Comparison of ENCODE assay signal across 8 cellular contexts in the genomic region with DNA sequence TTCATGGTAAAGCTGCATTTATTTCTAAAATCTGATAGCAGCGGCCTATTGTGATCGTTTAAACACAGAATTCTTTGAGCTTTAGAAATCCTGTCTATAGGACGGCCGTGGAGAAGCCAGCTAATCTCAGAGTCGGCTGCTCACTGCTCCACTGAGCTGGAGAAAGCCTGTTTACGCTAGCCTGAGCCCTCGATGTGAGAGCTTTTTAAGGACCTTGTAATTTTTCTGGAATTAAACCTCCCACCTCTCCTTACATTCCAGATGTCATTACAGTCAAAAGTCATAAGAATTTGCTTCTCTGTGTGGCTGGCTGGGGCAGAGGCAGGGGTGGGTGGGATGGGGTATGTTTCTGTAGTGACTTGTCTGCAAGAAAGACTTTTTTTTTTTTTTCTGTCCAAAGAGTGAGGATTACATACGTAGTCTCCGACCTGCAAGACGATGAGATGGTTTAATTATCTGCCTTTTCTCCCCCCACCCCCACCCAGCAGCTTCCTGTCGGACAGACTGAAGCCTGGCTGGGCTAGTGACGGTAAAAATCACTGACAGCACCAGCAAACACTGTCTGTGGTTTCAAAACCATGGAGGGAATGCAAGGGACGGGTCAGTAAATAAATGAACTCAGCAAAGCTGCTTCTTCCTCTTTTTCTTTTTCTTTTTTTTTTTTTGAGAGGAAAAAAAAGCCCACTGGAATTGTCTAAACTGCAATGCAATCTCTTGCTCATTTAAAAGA. TPM values are rescaled to one million over a fixed set of nuclear protein-coding genes. Genes with fewer than 3 reads are reported as not detected.
DNase-seq lines count a peak whose midpoint lies in the region; ATAC-seq and TF ChIP-seq lines count a peak whose summit lies in the region.

No MANE protein-coding gene starts in this region.

- no peaks in the 10 kb centered on the region for H3K36me3 ChIP-seq in cardiac muscle cell

- intact Hi-C loops in Right ventricle myocardium superior (cut with DNase I) = no loop called here

- peaks cover 79% of the 10 kb centered on the region for H3K4me1 ChIP-seq in cardiac muscle cell (ENCODE audit: low read depth)

- H3K9me3 ChIP-seq in cardiac muscle cell (ENCODE audit: low read depth) = no peaks in the 10 kb centered on the region

- H3K4me3 ChIP-seq in cardiac muscle cell (no peak overlapping the region), WI38 (ENCODE audit: low read depth, low read length) (peak overlapping the region; percentile 39)

- DNase-seq in cardiac muscle cell (ENCODE audit: low read depth in 1 of 2, low spot score in 1 of 2) = peak in 1 of 2 donors; percentile 95
- DNase-seq in Right ventricle myocardium superior = no peak
- DNase-seq in iris pigment epithelial cell (ENCODE audit: low read depth) = peak; percentile 99
- DNase-seq in stromal cell of bone marrow (ENCODE audit: low read depth) = peak; percentile 58
- no peak for DNase-seq in 8988T
- DNase-seq in COLO829 (ENCODE audit: low spot score) = no peak

- no peak for ATAC-seq in Right ventricle myocardium superior (ENCODE audit: poor library complexity)
- no peak for ATAC-seq in GM21529 (IDR thresholded peaks at IDR 0.05; ENCODE audit: unreplicated experiment)

- TF ChIP-seq CTCF in cardiac muscle cell (IDR thresholded peaks at IDR 0.05; ENCODE audit: low read depth, low read length) (no peak), WI38 (IDR thresholded peaks at IDR 0.05; ENCODE audit: low read depth, low read length) (no peak)

- H3K27me3 ChIP-seq in cardiac muscle cell = no peaks in the 10 kb centered on the region

- peak overlapping the region; percentile 89 for H3K27ac ChIP-seq in cardiac muscle cell

RNA-seq across cellular contexts. Expression of gene TRIM8, which starts 31.8 kb away (rescaled TPM):
- total RNA-seq in cardiac muscle cell (100 and 130 TPM in 2 replicates), Right ventricle myocardium superior (103 TPM)
- 59.8 and 65.6 TPM in 2 replicates for polyA plus RNA-seq in cardiac muscle cell

RNA-seq across cellular contexts. Expression of gene ARL3, which starts 38.1 kb away (rescaled TPM):
- total RNA-seq in cardiac muscle cell = 16.3 and 24.5 TPM in 2 replicates
- polyA plus RNA-seq in cardiac muscle cell = 42.2 and 47.3 TPM in 2 replicates
- 14.1 TPM for total RNA-seq in Right ventricle myocardium superior

RNA-seq across cellular contexts. Expression of gene SFXN2, which starts 38.4 kb away (rescaled TPM):
- total RNA-seq in cardiac muscle cell (10.5 and 14.2 TPM in 2 replicates), Right ventricle myocardium superior (1.7 TPM)
- 18.6 and 26.1 TPM in 2 replicates for polyA plus RNA-seq in cardiac muscle cell

Comparison
In these comparisons a context has a peak if more than half of its experiments do, and no peak if none do; other contexts are left out.
1. DNase-seq: peak in iris pigment epithelial cell (single experiment) and stromal cell of bone marrow (single experiment); none in Right ventricle myocardium superior (single experiment), 8988T (single experiment) and COLO829 (single experiment).